In genomic region chr2:26128176-26128575, GRCh38 we compare ENCODE assay signal across 28 cellular contexts.
"Had no signal": no experiment of that assay in that cellular context is flagged by ENCODE, and none has a peak within 500 bp of the region (broad histone marks: within the 10 kb centered on the region; RNA-seq: fewer than 3 reads in every experiment).

No MANE protein-coding gene starts in this region.

- H3K4me2 ChIP-seq: smooth muscle cell had no signal

- H3K9me3 ChIP-seq: neutrophil, pancreas, prostate gland, right lobe of liver, sigmoid colon, spleen, stomach, thoracic aorta, thyroid gland, tibial nerve, upper lobe of right lung, uterus had no signal

- H3K27me3 Mint-ChIP-seq: naive thymus-derived CD4-positive, alpha-beta T cell; stimulated activated naive B cell treated with anti-CD40 and anti-IgM and Interleukin-4, amounts not matched to agents 10 μg/mL and 1 μg/mL and 100 μg/mL, for 72 hours; stimulated activated naive CD8-positive, alpha-beta T cell treated with anti-CD3 and anti-CD28 coated beads, Interleukin-15, Interleukin-2, amounts not matched to agents 100 ng/mL and 50 ng/mL, for 24 hours; type B pancreatic cell had no signal

- H3K27me3 ChIP-seq: neutrophil, pancreas, right lobe of liver, sigmoid colon, spleen, stomach, thyroid gland, tibial nerve, upper lobe of right lung, uterus had no signal

- H3K4me3 ChIP-seq: pancreas, prostate gland, right lobe of liver, sigmoid colon, skin epidermis, smooth muscle cell, spleen, stomach, thoracic aorta, thyroid gland, tibial nerve, upper lobe of right lung, uterus had no signal

- H3K4me3 Mint-ChIP-seq: naive thymus-derived CD4-positive, alpha-beta T cell; natural killer cell; nephron; stimulated activated effector memory CD8-positive, alpha-beta T cell treated with anti-CD3 and anti-CD28 coated beads, Interleukin-12 subunit alpha, Interleukin-12 subunit beta, amount 100 ng/mL, for 72 hours; stimulated activated naive B cell treated with anti-CD40 and anti-IgM and Interleukin-4, amounts not matched to agents 10 μg/mL and 1 μg/mL and 100 μg/mL, for 72 hours; stimulated activated naive CD8-positive, alpha-beta T cell treated with anti-CD3 and anti-CD28 coated beads, Interleukin-15, Interleukin-2, amounts not matched to agents 100 ng/mL and 50 ng/mL, for 24 hours; type B pancreatic cell had no signal

- H3K9me3 Mint-ChIP-seq: naive thymus-derived CD4-positive, alpha-beta T cell; natural killer cell; nephron; stimulated activated effector memory CD8-positive, alpha-beta T cell treated with anti-CD3 and anti-CD28 coated beads, Interleukin-12 subunit alpha, Interleukin-12 subunit beta, amount 100 ng/mL, for 72 hours; stimulated activated naive B cell treated with anti-CD40 and anti-IgM and Interleukin-4, amounts not matched to agents 10 μg/mL and 1 μg/mL and 100 μg/mL, for 72 hours; stimulated activated naive CD8-positive, alpha-beta T cell treated with anti-CD3 and anti-CD28 coated beads, Interleukin-15, Interleukin-2, amounts not matched to agents 100 ng/mL and 50 ng/mL, for 24 hours; type B pancreatic cell had no signal

- H3K4me1 ChIP-seq: pancreas, prostate gland, right lobe of liver, upper lobe of right lung, uterus had no signal

- H3K27ac ChIP-seq: neutrophil, pancreas, prostate gland, right lobe of liver, sigmoid colon, skin epidermis, spleen, stomach, thoracic aorta, thyroid gland, tibial nerve, upper lobe of right lung, uterus had no signal

- DNase-seq: naive thymus-derived CD4-positive, alpha-beta T cell; natural killer cell; nucleus accumbens; pancreas; right cardiac atrium; right lobe of liver; sigmoid colon; spleen; stimulated activated CD4-positive, alpha-beta T cell treated with anti-CD3 and anti-CD28 coated beads, Interleukin-12 subunit alpha, Interleukin-12 subunit beta, amount 100 ng/mL, for 4 hours; stimulated activated CD4-positive, alpha-beta T cell treated with anti-CD3 and anti-CD28 coated beads, Interleukin-1b, Interleukin-23, amount 100 ng/mL, for 48 hours; stimulated activated CD4-positive, alpha-beta T cell treated with anti-CD3 and anti-CD28 coated beads, Interleukin-2, amount 100 ng/mL, for 48 hours; stimulated activated CD4-positive, alpha-beta T cell treated with anti-CD3 and anti-CD28 coated beads, Interleukin-4, amount 100 ng/mL, for 24 hours; stimulated activated naive B cell treated with anti-CD40 and anti-IgM and Interleukin-4, amounts not matched to agents 10 μg/mL and 1 μg/mL and 100 μg/mL, for 72 hours; stimulated activated naive CD4-positive, alpha-beta T cell treated with Interleukin-2 at 50 U/mL for 16 hours; stomach; thyroid gland; upper lobe of right lung; uterus had no signal

- H3K36me3 ChIP-seq: pancreas, prostate gland, uterus had no signal

- H3K27ac Mint-ChIP-seq: naive thymus-derived CD4-positive, alpha-beta T cell; natural killer cell; nephron; stimulated activated effector memory CD8-positive, alpha-beta T cell treated with anti-CD3 and anti-CD28 coated beads, Interleukin-12 subunit alpha, Interleukin-12 subunit beta, amount 100 ng/mL, for 72 hours; stimulated activated naive B cell treated with anti-CD40 and anti-IgM and Interleukin-4, amounts not matched to agents 10 μg/mL and 1 μg/mL and 100 μg/mL, for 72 hours; stimulated activated naive CD8-positive, alpha-beta T cell treated with anti-CD3 and anti-CD28 coated beads, Interleukin-15, Interleukin-2, amounts not matched to agents 100 ng/mL and 50 ng/mL, for 24 hours; type B pancreatic cell had no signal

- H3K36me3 Mint-ChIP-seq: natural killer cell had no signal

- ATAC-seq: naive thymus-derived CD4-positive, alpha-beta T cell; natural killer cell; pancreas; right cardiac atrium; right lobe of liver; stimulated activated effector memory CD8-positive, alpha-beta T cell treated with anti-CD3 and anti-CD28 coated beads, Interleukin-12 subunit alpha, Interleukin-12 subunit beta, amount 100 ng/mL, for 72 hours; stimulated activated naive B cell treated with anti-CD40 and anti-IgM and Interleukin-4, amounts not matched to agents 10 μg/mL and 1 μg/mL and 100 μg/mL, for 72 hours; upper lobe of right lung had no signal
